1 cellular context compared by ENCODE assay signal in genomic region chr5:139696167-139696893, GRCh38.
TF ChIP-seq lines count a peak whose summit lies in the region.

No MANE protein-coding gene starts in this region.

TF ChIP-seq in K562, 482 proteins besides CTCF, POLR2A, EP300 and RAD21 (continued from another document and continues in another):
- TF ChIP-seq SIN3B (IDR thresholded peaks at IDR 0.05; ENCODE audit: low read depth), result no peak
- TF ChIP-seq CXXC5 (CRISPR knock-in tag; IDR thresholded peaks at IDR 0.05), result no peak; the same call in 1 of the 2 replicates
- TF ChIP-seq PHB2 (IDR thresholded peaks at IDR 0.05; ENCODE audit: low read depth), result no peak
- TF ChIP-seq GATAD2A (IDR thresholded peaks at IDR 0.05), result no peak; the same call in 1 of the 2 replicates
- no peak for TF ChIP-seq NCOA4 (IDR thresholded peaks at IDR 0.05; ENCODE audit: partially characterized antibody)
- TF ChIP-seq ILF3 (IDR thresholded peaks at IDR 0.05; ENCODE audit: borderline replicate concordance), result no peak
- TF ChIP-seq SMARCA4 (IDR thresholded peaks at IDR 0.05), result peak; percentile 31; the same call in 1 of the 2 replicates
- no peak for TF ChIP-seq FIP1L1 (IDR thresholded peaks at IDR 0.05; ENCODE audit: low read depth, low read length, poor library complexity, severe bottlenecking)
- peak; percentile 8 for TF ChIP-seq KDM5B (IDR thresholded peaks at IDR 0.05; ENCODE audit: insufficient replicate concordance, low read depth, low read length)
- no peak for TF ChIP-seq U2AF1 (optimal IDR thresholded peaks at IDR 0.05; ENCODE audit: low read depth, low read length)
- no peak for TF ChIP-seq SREBF1 (IDR thresholded peaks at IDR 0.05; ENCODE audit: borderline replicate concordance, low read depth, low read length)
- TF ChIP-seq MEF2A (IDR thresholded peaks at IDR 0.05; ENCODE audit: control insufficient read depth, low read depth, low read length), result no peak
- TF ChIP-seq ZNF699 (CRISPR knock-in tag; IDR thresholded peaks at IDR 0.05; ENCODE audit: insufficient replicate concordance), result no peak
- TF ChIP-seq CHD4 (IDR thresholded peaks at IDR 0.05; ENCODE audit: insufficient read depth, insufficient replicate concordance, low read depth, low read length, poor library complexity, severe bottlenecking), result no peak
- TF ChIP-seq RBM15 (IDR thresholded peaks at IDR 0.05; ENCODE audit: insufficient read depth, low read length), result no peak
- TF ChIP-seq ETV6 (IDR thresholded peaks at IDR 0.05; ENCODE audit: borderline replicate concordance in 1 of 2, low read depth in 2 of 2, low read length in 1 of 2), result 0 out of 4 replicates have a peak, but pooled peaks of 1 of the 2 experiments have one; percentile 11
- no peak for TF ChIP-seq ETV6 (CRISPR knock-in tag; IDR thresholded peaks at IDR 0.05; ENCODE audit: borderline replicate concordance)
- TF ChIP-seq THAP12 (CRISPR knock-in tag; IDR thresholded peaks at IDR 0.05), result no peak
- TF ChIP-seq ETV1 (tag; conservative IDR thresholded peaks at IDR 0.05; ENCODE audit: low read depth), result no peak
- TF ChIP-seq MAX (CRISPR knock-in tag; IDR thresholded peaks at IDR 0.05), result peak; percentile 75
- TF ChIP-seq FOXK1 (CRISPR knock-in tag; IDR thresholded peaks at IDR 0.05; ENCODE audit: borderline replicate concordance), result no peak
- no peak for TF ChIP-seq ZBTB7A (IDR thresholded peaks at IDR 0.05; ENCODE audit: borderline replicate concordance, control insufficient read depth, low read depth, low read length)
- peak; percentile 39; the same call in 1 of the 2 replicates for TF ChIP-seq MAFK (IDR thresholded peaks at IDR 0.05; ENCODE audit: low read length)
- no peak for TF ChIP-seq ZNF140 (CRISPR knock-in tag; IDR thresholded peaks at IDR 0.05)
- TF ChIP-seq GATA2 (CRISPR knock-in tag; IDR thresholded peaks at IDR 0.05), result 0 out of 2 replicates have a peak, but pooled peaks have one; percentile 37
- TF ChIP-seq ZNF41 (CRISPR knock-in tag; conservative IDR thresholded peaks at IDR 0.05), result no peak
- no peak for TF ChIP-seq ZNF318 (IDR thresholded peaks at IDR 0.05; ENCODE audit: borderline replicate concordance in 1 of 2, low read depth in 1 of 2)
- no peak for TF ChIP-seq FOXO4 (CRISPR knock-in tag; IDR thresholded peaks at IDR 0.05)
- no peak for TF ChIP-seq BDP1 (IDR thresholded peaks at IDR 0.05; ENCODE audit: insufficient read depth, insufficient read length)
- no peak for TF ChIP-seq ZNF184 (CRISPR knock-in tag; IDR thresholded peaks at IDR 0.05)
- no peak for TF ChIP-seq ARID3B (CRISPR knock-in tag; IDR thresholded peaks at IDR 0.05; ENCODE audit: borderline replicate concordance)
- TF ChIP-seq ZNF445 (CRISPR knock-in tag; IDR thresholded peaks at IDR 0.05; ENCODE audit: low read depth), result no peak
- TF ChIP-seq HDAC2 (IDR thresholded peaks at IDR 0.05), result peak; percentile 81; the same call in 1 of the 2 replicates
- TF ChIP-seq ZNF384 (IDR thresholded peaks at IDR 0.05; ENCODE audit: low read depth, low read length), result no peak
- TF ChIP-seq ZNF77 (CRISPR knock-in tag; IDR thresholded peaks at IDR 0.05), result no peak
- no peak for TF ChIP-seq MCM3 (IDR thresholded peaks at IDR 0.05)
- 0 out of 2 replicates have a peak, but pooled peaks have one; percentile 18 for TF ChIP-seq ZNF197 (CRISPR knock-in tag; IDR thresholded peaks at IDR 0.05; ENCODE audit: low read depth)
- TF ChIP-seq E2F8 (IDR thresholded peaks at IDR 0.05; ENCODE audit: low read depth, partially characterized antibody), result no peak
- no peak for TF ChIP-seq RHOXF2B (CRISPR knock-in tag; conservative IDR thresholded peaks at IDR 0.05)
- TF ChIP-seq CREB3 (tag; conservative IDR thresholded peaks at IDR 0.05; ENCODE audit: low read depth), result 0 out of 2 replicates have a peak, but pooled peaks have one; percentile 52
- no peak for TF ChIP-seq MLX (CRISPR knock-in tag; conservative IDR thresholded peaks at IDR 0.05)
- no peak for TF ChIP-seq CAMTA2 (CRISPR knock-in tag; conservative IDR thresholded peaks at IDR 0.05)
- TF ChIP-seq BCOR (IDR thresholded peaks at IDR 0.05), result peak; percentile 89
- no peak for TF ChIP-seq NCOA6 (IDR thresholded peaks at IDR 0.05)
